Comparison of ENCODE assay signal across 7 cellular contexts in genomic region chr7:87205701-87206100, GRCh38. TPM values are rescaled to one million over a fixed set of nuclear protein-coding genes. Genes with fewer than 3 reads are reported as not detected.
DNase-seq lines count a peak whose midpoint lies in the region; ATAC-seq, FAIRE-seq and TF ChIP-seq lines count a peak whose summit lies in the region.
"Not testable (repeated sequence)": the region's sequence is repeated elsewhere in the genome, so short reads cannot be mapped to it uniquely, and the experiment has no call there.

No MANE protein-coding gene starts in this region.

- CTCF ChIA-PET in HEK293 (lab: Yijun Ruan, JAX); activated CD8-positive, alpha-beta T cell treated with anti-CD3 and anti-CD28 coated beads for 36 hours (lab: Charles Lee); K562 (lab: Yijun Ruan, JAX; ENCODE audit: low intra/inter-chr PET ratio): not testable (repeated sequence)
- CTCF ChIA-PET in activated naive CD4-positive, alpha-beta T cell treated with anti-CD3 and anti-CD28 coated beads for 36 hours (lab: Charles Lee), result interaction anchor here (0.5 kb wide), 1 partner anchor 1803 kb away, joined by 4 read pairs; no protein-coding TSS in a partner anchor

- not testable (repeated sequence) for TF ChIP-seq POLR2A in K562 (conservative IDR thresholded peaks at IDR 0.05)

- peaks cover 37% of the 10 kb centered on the region for H3K9me3 Mint-ChIP-seq in activated CD8-positive, alpha-beta T cell treated with anti-CD3 and anti-CD28 coated beads for 36 hours
- peaks cover 35% of the 10 kb centered on the region for H3K9me3 Mint-ChIP-seq in activated naive CD4-positive, alpha-beta T cell treated with anti-CD3 and anti-CD28 coated beads for 36 hours
- H3K9me3 Mint-ChIP-seq in naive B cell (peaks cover 8 to 40% (median 24%) of the 10 kb centered on the region in 7 donors), neural crest cell (peaks cover 30% of the 10 kb centered on the region)

- H3K9me3 ChIP-seq in BLaER1, result peaks cover 77% of the 10 kb centered on the region
- H3K9me3 ChIP-seq in HEK293 (ENCODE audit: control insufficient read depth, insufficient read depth, low read depth, low read length); K562 (replicated peaks; ENCODE audit: control insufficient read depth, insufficient read depth, low read depth, low read length): not testable (repeated sequence)

- peaks cover 92% of the 10 kb centered on the region for H4K20me1 ChIP-seq in BLaER1
- not testable (repeated sequence) for H4K20me1 ChIP-seq in K562 (replicated peaks; ENCODE audit: control insufficient read depth, insufficient read depth, low read length)

- not testable (repeated sequence) for H2AFZ ChIP-seq in K562 (ENCODE audit: low read depth, low read length)

- not testable (repeated sequence) for FAIRE-seq in K562 (lab: Jason Lieb, UNC)

- not testable (repeated sequence) for H3K9me1 ChIP-seq in K562 (ENCODE audit: control insufficient read depth, insufficient read depth, low read length)

- H3K4me1 Mint-ChIP-seq in activated CD8-positive, alpha-beta T cell treated with anti-CD3 and anti-CD28 coated beads for 36 hours (ENCODE audit: low read depth), result peaks cover 77% of the 10 kb centered on the region
- peaks cover 74% of the 10 kb centered on the region for H3K4me1 Mint-ChIP-seq in activated naive CD4-positive, alpha-beta T cell treated with anti-CD3 and anti-CD28 coated beads for 36 hours (ENCODE audit: low read depth)
- H3K4me1 Mint-ChIP-seq in naive B cell (peaks cover 55 to 81% (median 78%) of the 10 kb centered on the region in 3 donors), neural crest cell (peaks cover 15% of the 10 kb centered on the region)

- H3K27me3 ChIP-seq in BLaER1; K562 (ENCODE audit: control insufficient read depth in 2 of 2, insufficient read depth in 2 of 2, low read length in 2 of 2): not testable (repeated sequence)

- not testable (repeated sequence) for H3K4me1 ChIP-seq in BLaER1; HEK293 (ENCODE audit: control insufficient read depth, insufficient read depth, low read length); K562 (replicated peaks in 1 of 2; ENCODE audit: control insufficient read depth in 2 of 2, insufficient read depth in 2 of 2, low read length in 2 of 2)

- H3K4me2 ChIP-seq in BLaER1; K562 (ENCODE audit: insufficient read depth, low read length): not testable (repeated sequence)

- BruUV-seq in K562 (replicated peaks; lab: Mats Ljungman, UMichigan), result not testable (repeated sequence)

- peaks cover 87% of the 10 kb centered on the region for H3K36me3 Mint-ChIP-seq in activated CD8-positive, alpha-beta T cell treated with anti-CD3 and anti-CD28 coated beads for 36 hours (ENCODE audit: low read depth)
- H3K36me3 Mint-ChIP-seq in activated naive CD4-positive, alpha-beta T cell treated with anti-CD3 and anti-CD28 coated beads for 36 hours (ENCODE audit: low read depth), result peaks cover 89% of the 10 kb centered on the region
- H3K36me3 Mint-ChIP-seq in naive B cell, result peaks cover 42 to 52% of the 10 kb centered on the region in 2 donors
- H3K36me3 Mint-ChIP-seq in neural crest cell (ENCODE audit: low read depth), result peaks cover 68% of the 10 kb centered on the region

- peak overlapping the region; percentile 68 for H3K27ac Mint-ChIP-seq in activated CD8-positive, alpha-beta T cell treated with anti-CD3 and anti-CD28 coated beads for 36 hours
- H3K27ac Mint-ChIP-seq in activated naive CD4-positive, alpha-beta T cell treated with anti-CD3 and anti-CD28 coated beads for 36 hours, result peak overlapping the region; percentile 19
- H3K27ac Mint-ChIP-seq in naive B cell, result peak overlapping the region in 4 of 6 donors; percentile 64 to 90 (median 74)
- H3K27ac Mint-ChIP-seq in neural crest cell (ENCODE audit: unreplicated experiment), result not testable (repeated sequence)

- peaks cover 97% of the 10 kb centered on the region for H3K36me3 ChIP-seq in BLaER1
- H3K36me3 ChIP-seq in HEK293 (ENCODE audit: control insufficient read depth in 2 of 2, insufficient read depth in 1 of 2, low read length in 2 of 2), result peaks cover 0 to 22% of the 10 kb centered on the region in 2 experiments; a peak in 2 of 3 replicates
- H3K36me3 ChIP-seq in K562 (ENCODE audit: control insufficient read depth, insufficient read depth, low read length), result not testable (repeated sequence)

- intact Hi-C loops in activated CD8-positive, alpha-beta T cell treated with anti-CD3 and anti-CD28 coated beads for 36 hours (cut with micrococcal nuclease); activated naive CD4-positive, alpha-beta T cell treated with anti-CD3 and anti-CD28 coated beads for 36 hours (cut with micrococcal nuclease); K562 (cut with micrococcal nuclease): not testable (repeated sequence)

- not testable (repeated sequence) for ATAC-seq in activated CD8-positive, alpha-beta T cell treated with anti-CD3 and anti-CD28 coated beads for 36 hours; K562; naive B cell (ENCODE audit: low read depth in 2 of 2)

- not testable (repeated sequence) for DNase-seq in activated CD8-positive, alpha-beta T cell treated with anti-CD3 and anti-CD28 coated beads for 36 hours; activated naive CD4-positive, alpha-beta T cell treated with anti-CD3 and anti-CD28 coated beads for 36 hours; K562 (ENCODE audit: extremely low read depth in 1 of 4, low spot score in 3 of 4); naive B cell; neural crest cell (ENCODE audit: low read depth, low spot score)

- not testable (repeated sequence) for TF ChIP-seq CTCF in HEK293 (tag by site-specific recombination; IDR thresholded peaks at IDR 0.05); activated CD8-positive, alpha-beta T cell treated with anti-CD3 and anti-CD28 coated beads for 36 hours (IDR thresholded peaks at IDR 0.05); K562 (IDR thresholded peaks at IDR 0.05 in 2 of 3, conservative IDR thresholded peaks at IDR 0.05 in 1 of 3; ENCODE audit: insufficient read depth in 2 of 3, low read depth in 1 of 3, low read length in 3 of 3); neural crest cell (conservative IDR thresholded peaks at IDR 0.05)

- not testable (repeated sequence) for TF ChIP-seq EP300 in K562 (IDR thresholded peaks at IDR 0.05; ENCODE audit: low read length)

- in situ Hi-C loops in K562 (cut with MboI), result not testable (repeated sequence)

- not testable (repeated sequence) for H3K9ac ChIP-seq in BLaER1; K562 (ENCODE audit: insufficient read depth in 1 of 2, low read depth in 2 of 2, low read length in 2 of 2)

- not testable (repeated sequence) for H3K27me3 Mint-ChIP-seq in activated CD8-positive, alpha-beta T cell treated with anti-CD3 and anti-CD28 coated beads for 36 hours; activated naive CD4-positive, alpha-beta T cell treated with anti-CD3 and anti-CD28 coated beads for 36 hours (ENCODE audit: low read depth); naive B cell; neural crest cell (ENCODE audit: low read depth)

- not testable (repeated sequence) for H3K79me2 ChIP-seq in K562 (ENCODE audit: control insufficient read depth, insufficient read depth, low read length)

- 0 out of 2 replicates have a peak overlapping the region, but pooled peaks have one; percentile 5 for H3K4me3 ChIP-seq in BLaER1
- not testable (repeated sequence) for H3K4me3 ChIP-seq in HEK293 (ENCODE audit: low read depth, low read length); K562

- H3K27ac ChIP-seq in BLaER1; HEK293 (ENCODE audit: extremely low read depth, low read depth, low read length); K562 (ENCODE audit: extremely low read depth, low read depth, low read length): not testable (repeated sequence)

- POLR2A ChIA-PET in HEK293 (lab: Yijun Ruan, JAX); activated CD8-positive, alpha-beta T cell treated with anti-CD3 and anti-CD28 coated beads for 36 hours (lab: Charles Lee); K562 (lab: Yijun Ruan, JAX): not testable (repeated sequence)

- WGBS in K562 (ENCODE audit: insufficient coverage, low coverage, missing lambda C conversion rate), result 9% methylated on average over 3 of the region's 3 CpGs

- not testable (repeated sequence) for H3K4me3 Mint-ChIP-seq in activated CD8-positive, alpha-beta T cell treated with anti-CD3 and anti-CD28 coated beads for 36 hours; activated naive CD4-positive, alpha-beta T cell treated with anti-CD3 and anti-CD28 coated beads for 36 hours
- peak overlapping the region in 3 of 8 donors; percentile 2 to 30 (median 29) for H3K4me3 Mint-ChIP-seq in naive B cell
- H3K4me3 Mint-ChIP-seq in neural crest cell, result peak overlapping the region; percentile 3

- not testable (repeated sequence) for TF ChIP-seq RAD21 in K562 (CRISPR knock-in tag; conservative IDR thresholded peaks at IDR 0.05 in 1 of 2, IDR thresholded peaks at IDR 0.05 in 1 of 2)

RNA-seq across cellular contexts. Expression of gene TMEM243, which starts 13.8 kb away (rescaled TPM):
- total RNA-seq in activated CD8-positive, alpha-beta T cell treated with anti-CD3 and anti-CD28 coated beads for 36 hours, result 10 to 100 TPM; 67.0 to 67.2 TPM
- 10 to 100 TPM; 50.4 to 53.1 TPM for total RNA-seq in activated naive CD4-positive, alpha-beta T cell treated with anti-CD3 and anti-CD28 coated beads for 36 hours
- total RNA-seq in K562 (2011; cell fraction: chromatin; rRNA removed; ENCODE audit: low replicate concordance), result 3.9 and 7.3 TPM in 2 replicates
- 2.2 and 3.9 TPM in 2 replicates for total RNA-seq in K562 (2011; cell fraction: nucleolus; rRNA removed)
- 4.3 and 6.5 TPM in 2 replicates for total RNA-seq in K562 (2011; cell fraction: nucleoplasm; rRNA removed)
- total RNA-seq in K562 (2014; rRNA removed), result 6.6 and 8.6 TPM in 2 replicates
- 8.4 and 8.6 TPM in 2 replicates for total RNA-seq in K562 (2014; rRNA removed; fragmentation: Illumina TruSeq; extraction: Trizol)
- 5.2 and 6.7 TPM in 2 replicates for total RNA-seq in K562 (2015; rRNA removed; fragmentation: Illumina TruSeq; extraction: Trizol)
- 5.7 and 6.1 TPM in 2 replicates for total RNA-seq in K562 (2021)
- polyA plus RNA-seq in K562 (2011; rRNA removed), result 5.1 and 6.3 TPM in 2 replicates
- 1.8 and 4.2 TPM in 2 replicates for polyA plus RNA-seq in K562 (2011; cell fraction: cytosol; rRNA removed)
- polyA plus RNA-seq in K562 (2011; cell fraction: nucleus; rRNA removed), result 4.3 and 6.7 TPM in 2 replicates
- polyA plus RNA-seq in K562 (2012), result 5.5 and 18.3 TPM in 2 replicates
- 6.3 and 6.6 TPM in 2 replicates for polyA plus RNA-seq in K562 (2014; fragmentation: Illumina TruSeq; extraction: Trizol)
- polyA plus RNA-seq in K562 (2014; fragmentation: Nextera tagmentation; extraction: Ambion mirVana), result 1 to 10 TPM; 3.9 to 4.2 TPM
- 7.2 and 8.5 TPM in 2 replicates for polyA plus RNA-seq in K562 (2014; rRNA removed)
- 3.7 and 3.8 TPM in 2 replicates for polyA minus RNA-seq in K562 (2011; rRNA and poly(A)+ RNA removed)
- polyA minus RNA-seq in K562 (2011; cell fraction: cytosol; rRNA and poly(A)+ RNA removed), result 3.5 TPM in 1 of 2 replicates, not detected in the other
- polyA minus RNA-seq in K562 (2011; cell fraction: nucleus; rRNA and poly(A)+ RNA removed), result 2.3 and 7.2 TPM in 2 replicates
- polyA plus RNA-seq in naive B cell (ENCODE audit: low read depth in 6 of 6), result 100 to 1,000 TPM; 135 to 209 (median 173) TPM
- 20.3 and 21.8 TPM in 2 replicates for total RNA-seq in neural crest cell

RNA-seq across cellular contexts. Expression of gene DMTF1, which starts 53.4 kb away (rescaled TPM):
- 10 to 100 TPM; 63.0 to 65.1 TPM for total RNA-seq in activated CD8-positive, alpha-beta T cell treated with anti-CD3 and anti-CD28 coated beads for 36 hours
- 10 to 100 TPM; 43.6 to 49.8 TPM for total RNA-seq in activated naive CD4-positive, alpha-beta T cell treated with anti-CD3 and anti-CD28 coated beads for 36 hours
- 246 and 960 TPM in 2 replicates for total RNA-seq in K562 (2011; cell fraction: chromatin; rRNA removed; ENCODE audit: low replicate concordance)
- total RNA-seq in K562 (2011; cell fraction: nucleolus; rRNA removed), result 112 and 178 TPM in 2 replicates
- total RNA-seq in K562 (2011; cell fraction: nucleoplasm; rRNA removed), result 283 and 397 TPM in 2 replicates
- 56.4 and 56.7 TPM in 2 replicates for total RNA-seq in K562 (2014; rRNA removed)
- 89.4 and 95.7 TPM in 2 replicates for total RNA-seq in K562 (2014; rRNA removed; fragmentation: Illumina TruSeq; extraction: Trizol)
- total RNA-seq in K562 (2015; rRNA removed; fragmentation: Illumina TruSeq; extraction: Trizol), result 72.5 and 90.5 TPM in 2 replicates
- 62.5 and 64.3 TPM in 2 replicates for total RNA-seq in K562 (2021)
- polyA plus RNA-seq in K562 (2011; rRNA removed), result 205 and 208 TPM in 2 replicates
- 52.2 and 63.2 TPM in 2 replicates for polyA plus RNA-seq in K562 (2011; cell fraction: cytosol; rRNA removed)
- 617 and 696 TPM in 2 replicates for polyA plus RNA-seq in K562 (2011; cell fraction: nucleus; rRNA removed)
- polyA plus RNA-seq in K562 (2012), result 45.0 and 77.9 TPM in 2 replicates
- polyA plus RNA-seq in K562 (2014; fragmentation: Illumina TruSeq; extraction: Trizol), result 92.7 and 98.5 TPM in 2 replicates
- 10 to 100 TPM; 25.7 to 52.4 TPM for polyA plus RNA-seq in K562 (2014; fragmentation: Nextera tagmentation; extraction: Ambion mirVana)
- polyA plus RNA-seq in K562 (2014; rRNA removed), result 71.4 and 74.7 TPM in 2 replicates
- 313 and 334 TPM in 2 replicates for polyA minus RNA-seq in K562 (2011; rRNA and poly(A)+ RNA removed)
- 36.5 and 39.3 TPM in 2 replicates for polyA minus RNA-seq in K562 (2011; cell fraction: cytosol; rRNA and poly(A)+ RNA removed)
- 358 and 510 TPM in 2 replicates for polyA minus RNA-seq in K562 (2011; cell fraction: nucleus; rRNA and poly(A)+ RNA removed)
- polyA plus RNA-seq in naive B cell (ENCODE audit: low read depth in 6 of 6), result 10 to 100 TPM; 25.3 to 76.6 (median 45.2) TPM
- total RNA-seq in neural crest cell, result 113 and 117 TPM in 2 replicates
